In genomic region chr18:78679861-78680260, GRCh38 we compare ENCODE assay signal across 34 cellular contexts.
"Had no signal": no experiment of that assay in that cellular context is flagged by ENCODE, and none has a peak within 500 bp of the region (broad histone marks: within the 10 kb centered on the region; RNA-seq: fewer than 3 reads in every experiment).

No MANE protein-coding gene starts in this region.

- H3K27ac ChIP-seq: adrenal gland, body of pancreas, brain microvascular endothelial cell, breast epithelium, VCaP had no signal

- ATAC-seq: activated CD8-positive, alpha-beta T cell treated with anti-CD3 and anti-CD28 coated beads for 36 hours; activated naive CD4-positive, alpha-beta T cell treated with anti-CD3 and anti-CD28 coated beads, Interleukin-2, amount 50 U/mL, for 72 hours; activated T-cell treated with anti-CD3 and anti-CD28 coated beads, Interleukin-2, amount 50 U/mL, for 4 hours; activated T-cell treated with anti-CD3 and anti-CD28 coated beads, Interleukin-2, amount 50 U/mL, for 72 hours; activated T-helper 17 cell treated with anti-CD3 and anti-CD28 coated beads, Interleukin-2, amount 50 U/mL, for 72 hours; body of pancreas had no signal

- H3K9me3 ChIP-seq: adrenal gland, body of pancreas, breast epithelium had no signal

- H3K27me3 ChIP-seq: adrenal gland, body of pancreas, brain microvascular endothelial cell, breast epithelium had no signal

- H3K4me1 ChIP-seq: adrenal gland, body of pancreas, breast epithelium had no signal

- FAIRE-seq: astrocyte, TTC549 had no signal

- DNase-seq: activated B cell treated with CpG ODN at 0.5 μM for 24 hours; activated CD4-positive, alpha-beta memory T cell treated with anti-CD3 and anti-CD28 coated beads for 36 hours; activated CD4-positive, alpha-beta T cell treated with anti-CD3 and anti-CD28 coated beads for 4 hours; activated CD4-positive, alpha-beta T cell treated with anti-CD3 and anti-CD28 coated beads, Interleukin-2, amount 10 ng/mL, durations not matched to agents 24 days and 14 days; activated CD4-positive, alpha-beta T cell treated with anti-CD3 and anti-CD28 coated beads, Interleukin-2, amount 50 U/mL, for 1 hour; activated CD4-positive, alpha-beta T cell treated with anti-CD3 and anti-CD28 coated beads, Interleukin-2, amount 50 U/mL, for 4 hours; activated CD4-positive, CD25-positive, alpha-beta regulatory T cell treated with anti-CD3 and anti-CD28 coated beads, Interleukin-2, amount 50 U/mL, for 72 hours; activated CD8-positive, alpha-beta memory T cell treated with anti-CD3 and anti-CD28 coated beads, Interleukin-2, amount 50 U/mL, for 4 hours; activated CD8-positive, alpha-beta T cell treated with anti-CD3 and anti-CD28 coated beads for 36 hours; activated effector memory CD4-positive, alpha-beta T cell treated with anti-CD3 and anti-CD28 coated beads, Interleukin-2, amount 50 U/mL, for 16 hours; activated gamma-delta T cell treated with Interleukin-2 at 50 U/mL for 16 hours; activated naive CD4-positive, alpha-beta T cell; activated naive CD4-positive, alpha-beta T cell treated with anti-CD3 and anti-CD28 coated beads for 36 hours; activated naive CD4-positive, alpha-beta T cell treated with anti-CD3 and anti-CD28 coated beads, Interleukin-2, amount 50 U/mL, for 16 hours; activated naive CD8-positive, alpha-beta T cell treated with anti-CD3 and anti-CD28 coated beads for 36 hours; activated T-cell treated with anti-CD3 and anti-CD28 coated beads for 4 hours; activated T-cell treated with anti-CD3 and anti-CD28 coated beads, Interleukin-2, amount 50 U/mL, for 1 hour; activated T-cell treated with anti-CD3 and anti-CD28 coated beads, Interleukin-2, amount 50 U/mL, for 4 hours; activated T-cell treated with anti-CD3 and anti-CD28 coated beads, Interleukin-2, amount 50 U/mL, for 72 hours; adrenal gland; amniotic stem cell; aorta; body of pancreas; brain microvascular endothelial cell; central memory CD4-positive, alpha-beta T cell; T-helper 1 cell; T-helper 2 cell; T-helper 9 cell had no signal

- H3K4me3 ChIP-seq: adrenal gland, body of pancreas, breast epithelium had no signal

- H3K36me3 ChIP-seq: adrenal gland, brain microvascular endothelial cell, breast epithelium had no signal
